ENCODE assay signal across 8 cellular contexts in the genomic region with DNA sequence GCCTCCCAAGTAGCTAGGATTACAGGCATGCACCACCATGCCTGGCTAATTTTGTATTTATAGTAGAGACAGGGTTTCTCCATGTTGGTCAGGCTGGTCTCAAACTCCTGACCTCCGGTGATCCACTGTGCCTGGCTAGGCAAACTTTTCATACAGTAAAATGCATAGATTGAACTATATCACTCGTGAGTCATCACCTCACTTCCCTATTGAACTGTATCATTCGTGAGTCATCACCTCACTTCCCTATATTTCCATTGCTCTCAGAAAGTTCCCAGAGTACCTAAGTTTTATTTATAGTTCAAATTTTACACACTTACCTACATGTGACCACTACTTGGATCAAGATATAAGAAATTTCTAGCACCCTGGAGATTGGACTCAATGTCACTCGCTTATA.
A peak's percentile ranks its signal among the peaks of the same experiment; 100 is the strongest.
DNase-seq lines count a peak whose midpoint lies in the region; ATAC-seq and TF ChIP-seq lines count a peak whose summit lies in the region.
"Had no signal": no experiment of that assay in that cellular context is flagged by ENCODE, and none has a peak within 500 bp of the region (broad histone marks: within the 10 kb centered on the region; RNA-seq: fewer than 3 reads in every experiment).

No MANE protein-coding gene starts in this region.

- H3K79me2 ChIP-seq in OCI-LY3 (ENCODE audit: low read length) = peaks cover 33% of the 10 kb centered on the region

- no peaks in the 10 kb centered on the region for H3K9me3 Mint-ChIP-seq in central memory CD8-positive, alpha-beta T cell

- peaks cover 30% of the 10 kb centered on the region for H4K20me1 ChIP-seq in OCI-LY3 (ENCODE audit: insufficient read depth, low read length)

- WGBS in psoas muscle, 3 donors = 80 to 95% (median 87%) methylated on average over 4 of the region's 4 CpGs

- no peaks in the 10 kb centered on the region for H3K27me3 Mint-ChIP-seq in central memory CD8-positive, alpha-beta T cell

- peak overlapping the region; percentile 75 for H3K27ac Mint-ChIP-seq in central memory CD8-positive, alpha-beta T cell (ENCODE audit: low read depth)

- H3K4me3 ChIP-seq in OCI-LY3 (ENCODE audit: low read length) = no peak overlapping the region
- peak overlapping the region; percentile 50 for H3K4me3 ChIP-seq in psoas muscle

- H3K36me3 Mint-ChIP-seq in central memory CD8-positive, alpha-beta T cell (ENCODE audit: insufficient read depth) = peaks cover 42% of the 10 kb centered on the region

- H3K4me1 ChIP-seq in OCI-LY3 (ENCODE audit: low read length) (peaks cover 41% of the 10 kb centered on the region), psoas muscle (peaks cover 88% of the 10 kb centered on the region)

- H3K4me2 ChIP-seq in OCI-LY3 (ENCODE audit: low read length) = peak overlapping the region; percentile 74

- no peak for TF ChIP-seq CTCF in OCI-LY3 (IDR thresholded peaks at IDR 0.05; ENCODE audit: low read depth, low read length)
- TF ChIP-seq CTCF in psoas muscle (IDR thresholded peaks at IDR 0.05) = no peak

- no peak overlapping the region for H2AFZ ChIP-seq in OCI-LY3 (ENCODE audit: low read depth, low read length)

- peaks cover 57% of the 10 kb centered on the region for H3K4me1 Mint-ChIP-seq in central memory CD8-positive, alpha-beta T cell

- intact Hi-C loops in psoas muscle (cut with DNase I) = loop anchor here in 1 of 2 donors (5.0 kb wide), 1 partner anchor 123 kb away; no protein-coding TSS in a partner anchor

- peak; percentile 64 for DNase-seq in HCEC 1CT
- DNase-seq in central memory CD8-positive, alpha-beta T cell (ENCODE audit: low spot score in 2 of 2) = no peak
- no peak for DNase-seq in psoas muscle
- DNase-seq in medulla oblongata (ENCODE audit: extremely low spot score) = no peak
- no peak for DNase-seq in D341Med (ENCODE audit: low spot score)
- DNase-seq: substantia nigra had no signal

- H3K27me3 ChIP-seq in OCI-LY3 (ENCODE audit: low read depth, low read length) = no peaks in the 10 kb centered on the region
- no peaks in the 10 kb centered on the region for H3K27me3 ChIP-seq in psoas muscle (ENCODE audit: insufficient read depth in 3 of 3, low read length in 2 of 3)

- no peaks in the 10 kb centered on the region for H3K9me3 ChIP-seq in OCI-LY3 (ENCODE audit: insufficient read depth, low read length)
- no peaks in the 10 kb centered on the region for H3K9me3 ChIP-seq in psoas muscle

- ATAC-seq in central memory CD8-positive, alpha-beta T cell (replicated peaks; ENCODE audit: extremely low read depth, poor library complexity, severe bottlenecking) = no peak
- ATAC-seq in psoas muscle = no peak
- ATAC-seq in HG02588 (IDR thresholded peaks at IDR 0.05; ENCODE audit: unreplicated experiment) = no peak

- H3K27ac ChIP-seq in OCI-LY3 (ENCODE audit: low read length) (peak overlapping the region; percentile 77), psoas muscle (peak overlapping the region; percentile 90)

- H3K9ac ChIP-seq in OCI-LY3 (ENCODE audit: low read length) = peak overlapping the region; percentile 0; the same call in 1 of the 2 replicates

- H3K36me3 ChIP-seq in OCI-LY3 (replicated peaks; ENCODE audit: low read depth, low read length) (peaks cover 38% of the 10 kb centered on the region), psoas muscle (ENCODE audit: insufficient read depth in 1 of 2, low read depth in 1 of 2) (peaks cover 7 to 37% of the 10 kb centered on the region in 2 donors)

- no peak overlapping the region for H3K4me3 Mint-ChIP-seq in central memory CD8-positive, alpha-beta T cell
